ENCODE assay signal across 1 cellular context in genomic region chr5:132411382-132411925, GRCh38.
TF ChIP-seq lines count a peak whose summit lies in the region.

No MANE protein-coding gene starts in this region.

TF ChIP-seq in K562, 482 proteins besides CTCF, POLR2A, EP300 and RAD21 (continued from another document):
- TF ChIP-seq HINFP (tag; conservative IDR thresholded peaks at IDR 0.05; ENCODE audit: low read depth), result 0 out of 2 replicates have a peak, but pooled peaks have one; percentile 26
